8 cellular contexts compared by ENCODE assay signal in the genomic region with DNA sequence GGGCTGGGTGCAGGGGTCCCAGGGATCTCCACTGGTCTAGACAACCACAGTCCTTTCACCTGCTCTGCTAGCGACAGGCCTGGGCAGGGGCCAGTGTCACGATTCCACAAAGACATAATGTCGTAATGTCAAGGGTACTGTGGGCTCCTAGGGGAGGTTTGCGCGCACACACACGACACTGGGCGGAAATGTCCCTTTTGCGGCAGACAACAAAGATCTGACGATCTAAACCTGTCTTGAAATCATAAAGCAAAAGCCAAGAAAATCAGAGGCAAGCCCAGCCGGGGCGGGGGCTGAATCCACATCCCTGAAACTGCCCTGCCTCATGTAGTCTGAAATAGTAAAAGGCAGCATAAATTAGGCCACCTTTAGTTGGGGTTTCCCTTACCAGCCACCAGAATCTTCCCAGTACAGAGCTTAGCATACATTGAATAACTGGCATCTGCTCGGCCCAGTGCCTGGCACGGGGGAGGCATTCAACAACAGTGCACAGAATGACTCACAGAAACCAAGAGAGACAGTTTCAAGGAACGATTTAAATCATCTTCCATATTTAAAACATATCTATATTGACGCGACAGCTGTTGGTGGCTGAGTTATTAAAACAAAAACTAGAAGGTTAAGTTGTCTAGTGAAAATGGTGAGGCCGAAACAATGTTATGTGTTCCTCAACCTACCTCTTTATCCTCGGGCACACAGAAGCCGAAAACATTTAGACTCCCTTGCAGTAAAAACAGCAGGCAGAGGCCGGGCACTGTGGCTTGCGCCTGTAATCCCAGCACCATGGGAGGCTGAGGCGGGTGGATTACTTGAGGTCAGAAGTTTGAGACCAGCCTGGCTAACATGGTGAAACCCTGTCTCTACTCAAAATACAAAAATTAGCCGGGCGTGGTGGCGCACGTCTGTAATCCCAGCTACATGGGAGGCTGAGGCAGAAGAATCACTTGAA.
A peak's percentile ranks its signal among the peaks of the same experiment; 100 is the strongest.
DNase-seq lines count a peak whose midpoint lies in the region; ATAC-seq and TF ChIP-seq lines count a peak whose summit lies in the region.

No MANE protein-coding gene starts in this region.

- H3K4me3 ChIP-seq in GM06990 (replicated peaks; ENCODE audit: low read depth, low read length), result no peak overlapping the region
- H3K4me3 ChIP-seq in effector memory CD4-positive, alpha-beta T cell (ENCODE audit: insufficient read depth, low read depth, low read length, poor library complexity, severe bottlenecking), result no peak overlapping the region

- H3K9me3 ChIP-seq in effector memory CD4-positive, alpha-beta T cell (ENCODE audit: control insufficient read depth, low read length), result no peaks in the 10 kb centered on the region

- DNase-seq in GM06990 (ENCODE audit: extremely low read depth, insufficient read length) (peak; percentile 61), iris pigment epithelial cell (ENCODE audit: low read depth) (peak; percentile 34), NCI-H2227 (lab: John Stamatoyannopoulos, UW; ENCODE audit: unreplicated experiment) (no peak), AML-193 (lab: John Stamatoyannopoulos, UW) (no peak)
- DNase-seq in NK-92 treated with Interleukin-12 subunit alpha and Interleukin-12 subunit beta, amount 100 ng/mL, for 24 hours (lab: John Stamatoyannopoulos, UW), result no peak
- DNase-seq in effector memory CD4-positive, alpha-beta T cell, result no peak

- H3K4me1 ChIP-seq in effector memory CD4-positive, alpha-beta T cell (ENCODE audit: control insufficient read depth, insufficient read depth, low read length, poor library complexity, severe bottlenecking), result no peaks in the 10 kb centered on the region

- H3K27me3 ChIP-seq in GM06990 (replicated peaks; ENCODE audit: control insufficient read depth, insufficient read depth, low read length), result no peaks in the 10 kb centered on the region
- no peaks in the 10 kb centered on the region for H3K27me3 ChIP-seq in effector memory CD4-positive, alpha-beta T cell (replicated peaks; ENCODE audit: control insufficient read depth, insufficient read depth, low read length, poor library complexity, severe bottlenecking)

- TF ChIP-seq CTCF in GM06990 (IDR thresholded peaks at IDR 0.05; ENCODE audit: insufficient read depth, low read length, poor library complexity, severe bottlenecking), result no peak

- H3K36me3 ChIP-seq in GM06990 (ENCODE audit: control insufficient read depth, insufficient read depth, low read length), result no peaks in the 10 kb centered on the region
- H3K36me3 ChIP-seq in effector memory CD4-positive, alpha-beta T cell (ENCODE audit: control insufficient read depth, insufficient read depth, low read length), result no peaks in the 10 kb centered on the region

- ATAC-seq in GM21447 (IDR thresholded peaks at IDR 0.05; ENCODE audit: unreplicated experiment) (peak; percentile 97), HG03565 (IDR thresholded peaks at IDR 0.05; ENCODE audit: unreplicated experiment) (peak; percentile 94)

- H3K27ac ChIP-seq in effector memory CD4-positive, alpha-beta T cell (ENCODE audit: insufficient read depth, low read length, poor library complexity, severe bottlenecking), result no peak overlapping the region

Comparison
In these comparisons a context has a peak if more than half of its experiments do, and no peak if none do; other contexts are left out.
1. DNase-seq: peak in GM06990 (single experiment) and iris pigment epithelial cell (single experiment); none in NK-92 treated with Interleukin-12 subunit alpha and Interleukin-12 subunit beta, amount 100 ng/mL, for 24 hours (single experiment), NCI-H2227 (single experiment), AML-193 (0 of 2) and effector memory CD4-positive, alpha-beta T cell (0 of 3).